Comparison of ENCODE assay signal across 1 cellular context in genomic region chr1:39194398-39195051, GRCh38.
TF ChIP-seq lines count a peak whose summit lies in the region.

No MANE protein-coding gene starts in this region.

TF ChIP-seq in HepG2, 621 proteins besides CTCF, POLR2A, EP300 and RAD21:
- TF ChIP-seq DMTF1 (CRISPR knock-in tag; IDR thresholded peaks at IDR 0.05), result no peak
- no peak for TF ChIP-seq ATF2 (CRISPR knock-in tag; IDR thresholded peaks at IDR 0.05)
- TF ChIP-seq MXI1 (IDR thresholded peaks at IDR 0.05; ENCODE audit: borderline replicate concordance, low read depth, low read length), result no peak
- no peak for TF ChIP-seq SP2 (CRISPR knock-in tag; IDR thresholded peaks at IDR 0.05)
- no peak for TF ChIP-seq HMGXB3 (CRISPR knock-in tag; IDR thresholded peaks at IDR 0.05; ENCODE audit: borderline replicate concordance)
- TF ChIP-seq NR2F1 (CRISPR knock-in tag; IDR thresholded peaks at IDR 0.05), result no peak
- TF ChIP-seq PRDM10 (CRISPR knock-in tag; IDR thresholded peaks at IDR 0.05; ENCODE audit: low read depth), result no peak
- TF ChIP-seq HOXA9 (CRISPR knock-in tag; IDR thresholded peaks at IDR 0.05; ENCODE audit: borderline replicate concordance), result no peak
- TF ChIP-seq ATF3 (CRISPR knock-in tag; IDR thresholded peaks at IDR 0.05), result no peak
- TF ChIP-seq MED13 (CRISPR knock-in tag; IDR thresholded peaks at IDR 0.05), result no peak
- no peak for TF ChIP-seq ZSCAN25 (CRISPR knock-in tag; IDR thresholded peaks at IDR 0.05)
- TF ChIP-seq FOSL1 (CRISPR knock-in tag; IDR thresholded peaks at IDR 0.05; ENCODE audit: borderline replicate concordance), result no peak
- TF ChIP-seq NFIC (IDR thresholded peaks at IDR 0.05; ENCODE audit: low read length), result no peak
- TF ChIP-seq MXD1 (CRISPR knock-in tag; IDR thresholded peaks at IDR 0.05), result no peak
- no peak for TF ChIP-seq ZNF331 (CRISPR knock-in tag; IDR thresholded peaks at IDR 0.05)
- no peak for TF ChIP-seq ISL2 (CRISPR knock-in tag; IDR thresholded peaks at IDR 0.05)
- no peak for TF ChIP-seq ZNF3 (CRISPR knock-in tag; IDR thresholded peaks at IDR 0.05)
